8 cellular contexts compared by ENCODE assay signal in genomic region chr3:42012378-42012934, GRCh38. TPM values are rescaled to one million over a fixed set of nuclear protein-coding genes. Genes with fewer than 3 reads are reported as not detected.
DNase-seq lines count a peak whose midpoint lies in the region; ATAC-seq and TF ChIP-seq lines count a peak whose summit lies in the region.

No MANE protein-coding gene starts in this region.

- H3K36me3 ChIP-seq in mucosa of descending colon (ENCODE audit: low read depth), result no peaks in the 10 kb centered on the region

- intact Hi-C loops in activated T-helper 1 cell treated with anti-CD3 and anti-CD28 coated beads, Interleukin-12 subunit alpha, Interleukin-12 subunit beta, Interleukin-2, Interleukin-4 antibody, amounts not matched to agents 30 ng/mL and 10 ng/mL and 1 ng/mL, durations not matched to agents 14 hours and 24 hours and 36 hours (cut with micrococcal nuclease), result loop anchor here (2.0 to 5.0 kb wide), 5 partner anchors 68 to 1560 kb away; no protein-coding TSS in a partner anchor
- intact Hi-C loops in mucosa of descending colon (cut with DNase I, micrococcal nuclease), result loop anchor here (10.0 kb wide), 1 partner anchor 72 kb away; no protein-coding TSS in a partner anchor

- H3K4me3 Mint-ChIP-seq in activated T-helper 1 cell treated with anti-CD3 and anti-CD28 coated beads, Interleukin-12 subunit alpha, Interleukin-12 subunit beta, Interleukin-2, Interleukin-4 antibody, amounts not matched to agents 30 ng/mL and 10 ng/mL and 1 ng/mL, durations not matched to agents 14 hours and 24 hours and 36 hours, result peak overlapping the region; percentile 87

- H3K4me1 Mint-ChIP-seq in activated T-helper 1 cell treated with anti-CD3 and anti-CD28 coated beads, Interleukin-12 subunit alpha, Interleukin-12 subunit beta, Interleukin-2, Interleukin-4 antibody, amounts not matched to agents 30 ng/mL and 10 ng/mL and 1 ng/mL, durations not matched to agents 14 hours and 24 hours and 36 hours (ENCODE audit: low read depth), result peaks cover 45% of the 10 kb centered on the region

- H3K27ac Mint-ChIP-seq in activated T-helper 1 cell treated with anti-CD3 and anti-CD28 coated beads, Interleukin-12 subunit alpha, Interleukin-12 subunit beta, Interleukin-2, Interleukin-4 antibody, amounts not matched to agents 30 ng/mL and 10 ng/mL and 1 ng/mL, durations not matched to agents 14 hours and 24 hours and 36 hours, result peak overlapping the region; percentile 91

- no peak for TF ChIP-seq CTCF in AG10803 (conservative IDR thresholded peaks at IDR 0.05; ENCODE audit: low read length)
- TF ChIP-seq CTCF in mucosa of descending colon (IDR thresholded peaks at IDR 0.05), result no peak

- no peaks in the 10 kb centered on the region for H3K9me3 ChIP-seq in mucosa of descending colon

- H3K9me3 Mint-ChIP-seq in activated T-helper 1 cell treated with anti-CD3 and anti-CD28 coated beads, Interleukin-12 subunit alpha, Interleukin-12 subunit beta, Interleukin-2, Interleukin-4 antibody, amounts not matched to agents 30 ng/mL and 10 ng/mL and 1 ng/mL, durations not matched to agents 14 hours and 24 hours and 36 hours, result no peaks in the 10 kb centered on the region

- peaks cover 18% of the 10 kb centered on the region for H3K4me1 ChIP-seq in mucosa of descending colon (ENCODE audit: low read depth)

- peak; percentile 8 for ATAC-seq in GM19025 (IDR thresholded peaks at IDR 0.05; ENCODE audit: low read depth, unreplicated experiment)
- ATAC-seq in HG03135 (IDR thresholded peaks at IDR 0.05; ENCODE audit: unreplicated experiment), result peak; percentile 32
- peak; percentile 1 for ATAC-seq in mucosa of descending colon

- H3K4me3 ChIP-seq in AG10803 (ENCODE audit: low read length) (peak overlapping the region; percentile 63; the same call in 1 of the 2 replicates), mucosa of descending colon (no peak overlapping the region)

- no peaks in the 10 kb centered on the region for H3K27me3 Mint-ChIP-seq in activated T-helper 1 cell treated with anti-CD3 and anti-CD28 coated beads, Interleukin-12 subunit alpha, Interleukin-12 subunit beta, Interleukin-2, Interleukin-4 antibody, amounts not matched to agents 30 ng/mL and 10 ng/mL and 1 ng/mL, durations not matched to agents 14 hours and 24 hours and 36 hours (ENCODE audit: insufficient read depth)

- peaks cover 4% of the 10 kb centered on the region for H3K36me3 Mint-ChIP-seq in activated T-helper 1 cell treated with anti-CD3 and anti-CD28 coated beads, Interleukin-12 subunit alpha, Interleukin-12 subunit beta, Interleukin-2, Interleukin-4 antibody, amounts not matched to agents 30 ng/mL and 10 ng/mL and 1 ng/mL, durations not matched to agents 14 hours and 24 hours and 36 hours (ENCODE audit: low read depth)

- no peak for DNase-seq in AG10803 (ENCODE audit: low read depth)
- no peak for DNase-seq in activated T-helper 1 cell treated with anti-CD3 and anti-CD28 coated beads, Interleukin-12 subunit alpha, Interleukin-12 subunit beta, Interleukin-2, Interleukin-4 antibody, amounts not matched to agents 30 ng/mL and 10 ng/mL and 1 ng/mL, durations not matched to agents 14 hours and 24 hours and 36 hours (ENCODE audit: low spot score)
- no peak for DNase-seq in mucosa of descending colon
- no peak for DNase-seq in H4 (ENCODE audit: low spot score)
- no peak for DNase-seq in SW480 (ENCODE audit: low spot score)
- no peak for DNase-seq in activated effector memory CD4-positive, alpha-beta T cell treated with Interleukin-2 at 50 U/mL for 16 hours

RNA-seq across cellular contexts. Expression of gene ULK4, which starts 50.6 kb away (rescaled TPM):
- total RNA-seq in activated T-helper 1 cell treated with anti-CD3 and anti-CD28 coated beads, Interleukin-12 subunit alpha, Interleukin-12 subunit beta, Interleukin-2, Interleukin-4 antibody, amounts not matched to agents 30 ng/mL and 10 ng/mL and 1 ng/mL, durations not matched to agents 14 hours and 24 hours and 36 hours, result 7.3 and 8.1 TPM in 2 replicates
- 10 to 100 TPM in 1 of 3 donors, 1 to 10 TPM in 2; 7.2 to 10.1 (median 9.5) TPM for total RNA-seq in mucosa of descending colon
- 4.6 and 8.4 TPM in 2 replicates for total RNA-seq in H4 (2014; rRNA removed; shearing (Covaris generic))
